In the genomic region with DNA sequence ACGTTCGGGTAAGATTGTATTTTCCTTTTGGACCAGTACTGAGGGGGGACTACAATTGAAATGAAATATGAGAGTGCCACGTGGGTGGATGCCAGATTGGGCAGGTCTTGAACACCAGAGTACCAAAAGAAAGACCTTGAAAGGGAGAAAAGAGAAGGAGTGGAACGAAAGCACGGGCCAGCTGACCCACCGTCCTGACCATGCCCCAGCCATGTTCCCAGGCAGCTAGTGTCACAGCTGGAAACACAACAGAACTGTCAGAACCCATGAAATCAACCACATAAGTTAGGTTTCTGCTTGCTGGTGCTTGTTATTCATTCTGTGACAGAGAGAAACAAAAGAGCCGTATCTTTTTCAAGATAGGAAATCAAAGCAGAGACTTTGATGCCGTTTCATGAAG, we compare ENCODE assay signal across 21 cellular contexts.
DNase-seq lines count a peak whose midpoint lies in the region; TF ChIP-seq lines count a peak whose summit lies in the region.
"Had no signal": no experiment of that assay in that cellular context is flagged by ENCODE, and none has a peak within 500 bp of the region (broad histone marks: within the 10 kb centered on the region; RNA-seq: fewer than 3 reads in every experiment).

No MANE protein-coding gene starts in this region.

- H3K9me3 Mint-ChIP-seq in endothelial cell (ENCODE audit: unreplicated experiment) = no peaks in the 10 kb centered on the region
- H3K9me3 Mint-ChIP-seq: CD4-positive, alpha-beta T cell had no signal

- H3K36me3 ChIP-seq in vagina = no peaks in the 10 kb centered on the region
- H3K36me3 ChIP-seq: BE2C; BLaER1 treated with 17β-estradiol and CSF1 and Interleukin-3, amounts not matched to agents 10 nM and 100 nM; HAP-1 had no signal

- no peaks in the 10 kb centered on the region for H3K9me3 ChIP-seq in vagina
- H3K9me3 ChIP-seq: A549; BE2C; BLaER1 treated with 17β-estradiol and CSF1 and Interleukin-3, amounts not matched to agents 10 nM and 100 nM; HAP-1 had no signal

- peaks cover 3% of the 10 kb centered on the region for H3K27me3 Mint-ChIP-seq in endothelial cell (ENCODE audit: unreplicated experiment)

- TF ChIP-seq POLR2A in vagina (IDR thresholded peaks at IDR 0.05) = no peak

- TF ChIP-seq CTCF in vagina (IDR thresholded peaks at IDR 0.05) (no peak), endothelial cell (IDR thresholded peaks at IDR 0.05; ENCODE audit: unreplicated experiment) (no peak)

- H3K27ac Mint-ChIP-seq in endothelial cell (ENCODE audit: unreplicated experiment) = no peak overlapping the region
- H3K27ac Mint-ChIP-seq: CD14-positive monocyte; CD4-positive, alpha-beta T cell; CD8-positive, alpha-beta memory T cell; HFFc6 had no signal

- no peaks in the 10 kb centered on the region for H3K4me1 ChIP-seq in vagina
- H3K4me1 ChIP-seq: A549, BE2C, HAP-1 had no signal

- H3K36me3 Mint-ChIP-seq in endothelial cell (ENCODE audit: low read depth, unreplicated experiment) = peaks cover 5% of the 10 kb centered on the region
- H3K36me3 Mint-ChIP-seq: CD14-positive monocyte; CD8-positive, alpha-beta memory T cell had no signal

- H3K4me3 Mint-ChIP-seq in endothelial cell (ENCODE audit: unreplicated experiment) = no peak overlapping the region
- H3K4me3 Mint-ChIP-seq: CD14-positive monocyte; CD4-positive, alpha-beta T cell; CD8-positive, alpha-beta memory T cell; HFFc6 had no signal

- DNase-seq in NCI-H2171 treated with DMSO at 0.1 percent for 48 hours (lab: John Stamatoyannopoulos, UW) (peak; percentile 11), NCI-H2171 (lab: John Stamatoyannopoulos, UW) (no peak), ecto neural progenitor cell (ENCODE audit: low spot score) (peak; percentile 9), left kidney (ENCODE audit: low read depth, low spot score) (peak; percentile 18), vagina (ENCODE audit: extremely low spot score in 2 of 2) (peak; percentile 67 to 88), endothelial cell (ENCODE audit: low spot score) (no peak), substantia nigra (lab: John Stamatoyannopoulos, UW) (no peak)
- DNase-seq: 8988T; ACHN; AML-193; BE2C; CD4-positive, alpha-beta T cell; CD8-positive, alpha-beta memory T cell; DMS153; DND-41; GOT3; HFFc6 had no signal

- intact Hi-C loops in vagina (cut with DNase I) = no loop called here

- H3K27me3 ChIP-seq in vagina = no peaks in the 10 kb centered on the region
- H3K27me3 ChIP-seq: BE2C; BLaER1 treated with 17β-estradiol and CSF1 and Interleukin-3, amounts not matched to agents 10 nM and 100 nM had no signal

- H3K27ac ChIP-seq in vagina (no peak overlapping the region), substantia nigra (ENCODE audit: low read depth, low read length, poor library complexity, severe bottlenecking) (no peak overlapping the region)
- H3K27ac ChIP-seq: A549; BLaER1 treated with 17β-estradiol and CSF1 and Interleukin-3, amounts not matched to agents 10 nM and 100 nM had no signal

- no peak overlapping the region for H3K4me3 ChIP-seq in vagina
- H3K4me3 ChIP-seq: A549; BLaER1 treated with 17β-estradiol and CSF1 and Interleukin-3, amounts not matched to agents 10 nM and 100 nM; HAP-1 had no signal

- peaks cover 14% of the 10 kb centered on the region for H3K4me1 Mint-ChIP-seq in endothelial cell (ENCODE audit: unreplicated experiment)
- H3K4me1 Mint-ChIP-seq: CD8-positive, alpha-beta memory T cell had no signal

Comparison
In these comparisons a context has a peak if more than half of its experiments do, and no peak if none do; other contexts are left out.
1. DNase-seq: peak in NCI-H2171 treated with DMSO at 0.1 percent for 48 hours (single experiment), ecto neural progenitor cell (single experiment), left kidney (single experiment) and vagina (2 of 2); none in NCI-H2171 (single experiment), endothelial cell (single experiment) and substantia nigra (0 of 49).